Comparison of ENCODE assay signal across 1 cellular context in genomic region chr6:156686429-156686939, GRCh38.
TF ChIP-seq lines count a peak whose summit lies in the region.

No MANE protein-coding gene starts in this region.

TF ChIP-seq in SK-N-SH, 30 proteins besides CTCF, POLR2A, EP300 and RAD21 (continued from another document):
- TF ChIP-seq, protein P1, sequence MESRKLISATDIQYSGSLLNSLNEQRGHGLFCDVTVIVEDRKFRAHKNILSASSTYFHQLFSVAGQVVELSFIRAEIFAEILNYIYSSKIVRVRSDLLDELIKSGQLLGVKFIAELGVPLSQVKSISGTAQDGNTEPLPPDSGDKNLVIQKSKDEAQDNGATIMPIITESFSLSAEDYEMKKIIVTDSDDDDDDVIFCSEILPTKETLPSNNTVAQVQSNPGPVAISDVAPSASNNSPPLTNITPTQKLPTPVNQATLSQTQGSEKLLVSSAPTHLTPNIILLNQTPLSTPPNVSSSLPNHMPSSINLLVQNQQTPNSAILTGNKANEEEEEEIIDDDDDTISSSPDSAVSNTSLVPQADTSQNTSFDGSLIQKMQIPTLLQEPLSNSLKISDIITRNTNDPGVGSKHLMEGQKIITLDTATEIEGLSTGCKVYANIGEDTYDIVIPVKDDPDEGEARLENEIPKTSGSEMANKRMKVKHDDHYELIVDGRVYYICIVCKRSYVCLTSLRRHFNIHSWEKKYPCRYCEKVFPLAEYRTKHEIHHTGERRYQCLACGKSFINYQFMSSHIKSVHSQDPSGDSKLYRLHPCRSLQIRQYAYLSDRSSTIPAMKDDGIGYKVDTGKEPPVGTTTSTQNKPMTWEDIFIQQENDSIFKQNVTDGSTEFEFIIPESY (IDR thresholded peaks at IDR 0.05; ENCODE audit: borderline replicate concordance, low read depth), result no peak
